In the genomic region with DNA sequence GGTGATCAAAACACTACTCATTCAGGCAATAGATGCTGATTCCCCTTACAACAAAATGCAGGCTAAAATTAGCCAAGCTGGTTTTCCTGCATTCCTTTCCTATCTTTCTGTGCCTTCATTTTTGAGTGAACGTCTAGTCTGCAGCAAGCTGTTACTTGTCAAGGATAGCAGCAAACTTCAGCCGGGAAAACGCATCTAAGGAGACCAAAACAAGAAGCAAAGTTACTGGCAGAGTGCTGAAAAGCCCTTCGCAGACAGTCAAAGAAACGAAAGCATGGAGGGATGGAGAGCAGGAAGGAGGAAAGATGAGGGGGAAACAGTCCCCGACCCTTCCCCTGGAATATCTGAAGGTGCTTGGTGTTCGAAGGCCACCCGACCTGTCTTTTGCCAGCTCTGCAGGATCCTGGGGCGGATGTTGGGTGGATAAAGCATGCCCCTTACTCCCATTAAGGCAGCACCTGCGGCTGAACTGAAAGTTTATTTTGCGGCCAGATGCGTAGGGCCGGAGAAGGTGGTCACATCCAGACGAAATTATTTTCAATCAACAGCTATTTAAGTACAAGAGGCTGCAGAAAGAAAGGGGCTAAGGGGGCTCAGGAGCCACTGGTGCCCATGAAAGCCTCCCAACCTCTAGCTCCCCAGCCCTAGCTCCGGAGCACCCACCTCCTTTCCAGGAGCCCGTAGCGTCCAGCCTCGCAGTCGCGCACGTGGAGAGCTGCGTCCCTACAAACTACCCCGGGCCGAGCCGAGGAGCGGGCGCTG, we compare ENCODE assay signal across 8 cellular contexts. TPM values are rescaled to one million over a fixed set of nuclear protein-coding genes. Genes with fewer than 3 reads are reported as not detected.
DNase-seq lines count a peak whose midpoint lies in the region; ATAC-seq lines count a peak whose summit lies in the region.

No MANE protein-coding gene starts in this region.

- no peak for ATAC-seq in GM21515 (IDR thresholded peaks at IDR 0.05; ENCODE audit: unreplicated experiment)

- intact Hi-C loops in activated naive CD4-positive, alpha-beta T cell treated with anti-CD3 and anti-CD28 coated beads for 36 hours (cut with micrococcal nuclease) = no loop called here

- no peaks in the 10 kb centered on the region for H3K9me3 Mint-ChIP-seq in activated naive CD4-positive, alpha-beta T cell treated with anti-CD3 and anti-CD28 coated beads for 36 hours

- peaks cover 35% of the 10 kb centered on the region for H3K27me3 Mint-ChIP-seq in activated naive CD4-positive, alpha-beta T cell treated with anti-CD3 and anti-CD28 coated beads for 36 hours (ENCODE audit: low read depth)

- no peak overlapping the region for H3K27ac Mint-ChIP-seq in activated naive CD4-positive, alpha-beta T cell treated with anti-CD3 and anti-CD28 coated beads for 36 hours

- H3K4me3 Mint-ChIP-seq in activated naive CD4-positive, alpha-beta T cell treated with anti-CD3 and anti-CD28 coated beads for 36 hours = peak overlapping the region; percentile 42

- peaks cover 2% of the 10 kb centered on the region for H3K4me1 Mint-ChIP-seq in activated naive CD4-positive, alpha-beta T cell treated with anti-CD3 and anti-CD28 coated beads for 36 hours (ENCODE audit: low read depth)

- no peaks in the 10 kb centered on the region for H3K9me3 ChIP-seq in mesodermal cell (ENCODE audit: control insufficient read depth, low read length)

- DNase-seq in activated naive CD4-positive, alpha-beta T cell treated with anti-CD3 and anti-CD28 coated beads for 36 hours = no peak
- DNase-seq in activated naive CD4-positive, alpha-beta T cell (lab: John Stamatoyannopoulos, UW) = no peak
- DNase-seq in NCI-H146 treated with DMSO at 0.1 percent for 48 hours (lab: John Stamatoyannopoulos, UW; ENCODE audit: unreplicated experiment) (peak; percentile 43), dermis blood vessel endothelial cell (peak; percentile 21), NCI-H345 treated with DMSO at 0.1 percent for 48 hours (lab: John Stamatoyannopoulos, UW; ENCODE audit: unreplicated experiment) (no peak), NCI-H345 (lab: John Stamatoyannopoulos, UW) (no peak)

- no peaks in the 10 kb centered on the region for H3K36me3 ChIP-seq in mesodermal cell (ENCODE audit: control insufficient read depth, insufficient read depth, low read length)

- H3K27ac ChIP-seq in mesodermal cell (ENCODE audit: low read depth, low read length, severe bottlenecking) = no peak overlapping the region

- CTCF ChIA-PET in activated naive CD4-positive, alpha-beta T cell treated with anti-CD3 and anti-CD28 coated beads for 36 hours (lab: Charles Lee) = interaction anchor here (1.0 kb wide), 1 partner anchor 19 kb away, joined by 3 read pairs; no protein-coding TSS in a partner anchor

- H3K4me1 ChIP-seq in mesodermal cell (ENCODE audit: control insufficient read depth, insufficient read depth, low read length, poor library complexity, severe bottlenecking) = peaks cover 8% of the 10 kb centered on the region

- no peaks in the 10 kb centered on the region for H3K36me3 Mint-ChIP-seq in activated naive CD4-positive, alpha-beta T cell treated with anti-CD3 and anti-CD28 coated beads for 36 hours (ENCODE audit: low read depth)

- peak overlapping the region; percentile 44 for H3K4me3 ChIP-seq in mesodermal cell (ENCODE audit: extremely low read depth, insufficient read depth, low read length, poor library complexity, severe bottlenecking)

- 9 to 30% methylated on average over 5 to 21 of the region's 27 CpGs for WGBS in mesodermal cell (ENCODE audit: insufficient coverage in 2 of 2), 2 experiments

RNA-seq across cellular contexts. Expression of a gene that starts 0.5 kb away (rescaled TPM):
- total RNA-seq in activated naive CD4-positive, alpha-beta T cell treated with anti-CD3 and anti-CD28 coated beads for 36 hours = under 1 TPM; 0.12 to 0.14 TPM
- total RNA-seq in dermis blood vessel endothelial cell = under 0.01 and 0.28 TPM in 2 replicates
- polyA plus RNA-seq in mesodermal cell (2013, experiment 1 of 2) = 3.9 TPM
- polyA plus RNA-seq in mesodermal cell (2013, experiment 2 of 2) = 2.6 TPM

Comparison
In these comparisons a context has a peak if more than half of its experiments do, and no peak if none do; other contexts are left out.
1. DNase-seq: peak in NCI-H146 treated with DMSO at 0.1 percent for 48 hours (single experiment) and dermis blood vessel endothelial cell (single experiment); none in activated naive CD4-positive, alpha-beta T cell treated with anti-CD3 and anti-CD28 coated beads for 36 hours (single experiment), activated naive CD4-positive, alpha-beta T cell (0 of 4), NCI-H345 treated with DMSO at 0.1 percent for 48 hours (single experiment) and NCI-H345 (single experiment).